8 cellular contexts compared by ENCODE assay signal in the genomic region with DNA sequence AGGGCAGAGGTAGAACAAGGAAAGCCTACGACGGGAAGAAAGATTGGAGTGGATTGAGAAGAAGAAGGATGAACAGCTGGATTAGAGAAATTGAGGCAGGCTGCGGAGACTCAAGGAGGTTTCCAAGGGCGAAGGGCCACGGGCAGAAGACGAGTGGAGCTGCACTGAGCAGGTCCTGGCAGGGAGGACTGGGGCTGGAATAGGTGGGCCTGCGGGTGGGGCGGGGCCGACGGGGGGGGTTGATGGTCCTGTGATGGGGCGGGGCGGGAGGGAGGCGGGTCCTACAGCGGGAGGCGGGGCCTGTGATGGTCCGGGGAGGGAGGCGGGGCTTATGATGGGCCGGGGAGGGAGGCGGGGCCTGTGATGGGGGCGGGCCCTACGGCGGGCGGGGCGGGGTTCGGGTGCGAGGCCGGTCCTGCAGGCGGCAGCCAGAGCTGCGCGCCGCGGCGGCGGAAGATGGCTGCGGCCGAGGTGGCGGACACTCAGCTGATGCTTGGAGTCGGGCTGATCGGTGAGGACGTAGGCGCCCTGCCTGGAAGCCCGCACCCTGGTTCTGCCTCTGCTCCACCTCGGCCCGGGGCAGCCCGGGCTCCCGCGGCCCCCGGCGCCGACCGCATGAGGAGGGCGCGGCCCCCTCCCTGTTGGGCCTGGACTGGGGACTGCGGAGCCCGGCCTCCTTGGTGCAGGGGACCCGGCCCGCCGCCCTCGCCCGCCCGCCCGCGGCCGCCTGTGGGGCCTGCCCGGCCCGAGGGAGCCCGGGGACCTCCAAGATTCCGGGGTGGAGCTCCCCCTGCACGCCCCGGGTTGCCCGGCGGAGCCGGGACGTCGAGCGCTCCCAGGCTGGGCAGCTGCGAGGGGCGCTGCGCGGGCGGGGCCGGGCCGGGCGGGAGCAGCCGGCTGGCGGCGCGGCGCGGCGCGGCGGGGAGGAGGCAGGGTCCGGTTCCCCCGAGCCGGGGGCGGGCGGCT. TPM values are rescaled to one million over a fixed set of nuclear protein-coding genes. Genes with fewer than 3 reads are reported as not detected.
DNase-seq lines count a peak whose midpoint lies in the region; ATAC-seq and TF ChIP-seq lines count a peak whose summit lies in the region.

A gene with protein sequence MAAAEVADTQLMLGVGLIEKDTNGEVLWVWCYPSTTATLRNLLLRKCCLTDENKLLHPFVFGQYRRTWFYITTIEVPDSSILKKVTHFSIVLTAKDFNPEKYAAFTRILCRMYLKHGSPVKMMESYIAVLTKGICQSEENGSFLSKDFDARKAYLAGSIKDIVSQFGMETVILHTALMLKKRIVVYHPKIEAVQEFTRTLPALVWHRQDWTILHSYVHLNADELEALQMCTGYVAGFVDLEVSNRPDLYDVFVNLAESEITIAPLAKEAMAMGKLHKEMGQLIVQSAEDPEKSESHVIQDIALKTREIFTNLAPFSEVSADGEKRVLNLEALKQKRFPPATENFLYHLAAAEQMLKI (plus strand): TSS at position 427 of the 966 bp plus-strand sequence. CDS start 30 bp downstream, at position 457.

- peaks cover 7% of the 10 kb centered on the region for H3K36me3 Mint-ChIP-seq in T-cell

- peak; percentile 86 for DNase-seq in DMS53 (lab: John Stamatoyannopoulos, UW)
- DNase-seq in T-cell, result peak; percentile 36 to 73 (median 58)
- DNase-seq in amniotic epithelial cell (ENCODE audit: low read depth), result peak; percentile 67
- DNase-seq in left cardiac atrium, result peak; percentile 81
- peak; percentile 93 for DNase-seq in posterior vena cava (ENCODE audit: low spot score)
- DNase-seq in upper lobe of left lung, result peak; percentile 88 to 95

- peak in 3 of 4 donors; percentile 70 to 89 (median 81) for TF ChIP-seq POLR2A in upper lobe of left lung (IDR thresholded peaks at IDR 0.05)

- H3K9me3 ChIP-seq in HUES6 (ENCODE audit: control insufficient read depth, insufficient read depth, low read depth, low read length) (no peaks in the 10 kb centered on the region), upper lobe of left lung (no peaks in the 10 kb centered on the region)

- peak within 1 kb of the TSS; percentile 74 to 87 (median 83) for H3K4me3 Mint-ChIP-seq in T-cell

- H3K27ac ChIP-seq in HUES6 (ENCODE audit: low read depth, low read length), result no peak within 1 kb of the TSS
- H3K27ac ChIP-seq in upper lobe of left lung, result peak within 1 kb of the TSS; percentile 69 to 92 (median 80)

- peaks cover 8 to 38% (median 17%) of the 10 kb centered on the region in 3 donors for H3K4me1 Mint-ChIP-seq in T-cell

- peak within 1 kb of the TSS; percentile 56 for H3K9ac ChIP-seq in HUES6 (ENCODE audit: low read length)

- 17 to 20% methylated on average over 9 to 17 of the region's 98 CpGs for WGBS in upper lobe of left lung, 2 donors

- H3K36me3 ChIP-seq in HUES6 (ENCODE audit: control insufficient read depth, insufficient read depth, low read length) (peaks cover 10% of the 10 kb centered on the region), upper lobe of left lung (peaks cover 0 to 12% (median 7%) of the 10 kb centered on the region in 4 donors)

- CTCF ChIA-PET in T-cell (lab: Charles Lee), result no interaction called here

- peak in 3 of 6 experiments; percentile 9 to 26 (median 24) for TF ChIP-seq CTCF in upper lobe of left lung (IDR thresholded peaks at IDR 0.05)

- POLR2A ChIA-PET in T-cell (lab: Charles Lee), result interaction anchor here (0.6 to 1.1 kb wide), 4 partner anchors 13 to 32 kb away, joined by 4 to 15 read pairs (median 8); no protein-coding TSS in a partner anchor

- ATAC-seq in GM21381 (IDR thresholded peaks at IDR 0.05; ENCODE audit: unreplicated experiment), result peak; percentile 82
- ATAC-seq in T-cell (replicated peaks in 1 of 4), result peak; percentile 81 to 86 (median 83)
- peak; percentile 97 to 98 for ATAC-seq in left cardiac atrium
- peak; percentile 92 to 98 for ATAC-seq in upper lobe of left lung (ENCODE audit: low FRiP score in 2 of 2)

- intact Hi-C loops in left cardiac atrium (cut with DNase I) (no loop called here), posterior vena cava (cut with DNase I) (no loop called here)

- H3K4me3 ChIP-seq in HUES6 (ENCODE audit: low read depth, low read length) (peak within 1 kb of the TSS; percentile 77), upper lobe of left lung (peak within 1 kb of the TSS; percentile 93 to 100 (median 98))

- H3K4me1 ChIP-seq in HUES6 (ENCODE audit: control insufficient read depth, insufficient read depth, low read length), result peaks cover 3% of the 10 kb centered on the region
- peaks cover 11 to 19% (median 12%) of the 10 kb centered on the region in 4 donors for H3K4me1 ChIP-seq in upper lobe of left lung

- no peaks in the 10 kb centered on the region for H3K9me3 Mint-ChIP-seq in T-cell

- H3K27me3 ChIP-seq in HUES6 (ENCODE audit: control insufficient read depth, insufficient read depth, low read length), result no peaks in the 10 kb centered on the region
- no peaks in the 10 kb centered on the region for H3K27me3 ChIP-seq in upper lobe of left lung

- H3K27me3 Mint-ChIP-seq in T-cell, result no peaks in the 10 kb centered on the region

- TF ChIP-seq EP300 in upper lobe of left lung (IDR thresholded peaks at IDR 0.05), result no peak

- H3K27ac Mint-ChIP-seq in T-cell, result peak within 1 kb of the TSS; percentile 80 to 88

RNA-seq across cellular contexts. Expression of the gene that starts here (rescaled TPM):
- total RNA-seq in T-cell (10 to 100 TPM; 28.5 to 52.4 (median 41.7) TPM), left cardiac atrium (10 to 100 TPM; 22.6 to 25.4 TPM), posterior vena cava (10 to 100 TPM; 19.5 to 25.9 TPM), upper lobe of left lung (10 to 100 TPM; 17.8 to 53.5 (median 29.9) TPM)
